14 cellular contexts compared by ENCODE assay signal in the genomic region with DNA sequence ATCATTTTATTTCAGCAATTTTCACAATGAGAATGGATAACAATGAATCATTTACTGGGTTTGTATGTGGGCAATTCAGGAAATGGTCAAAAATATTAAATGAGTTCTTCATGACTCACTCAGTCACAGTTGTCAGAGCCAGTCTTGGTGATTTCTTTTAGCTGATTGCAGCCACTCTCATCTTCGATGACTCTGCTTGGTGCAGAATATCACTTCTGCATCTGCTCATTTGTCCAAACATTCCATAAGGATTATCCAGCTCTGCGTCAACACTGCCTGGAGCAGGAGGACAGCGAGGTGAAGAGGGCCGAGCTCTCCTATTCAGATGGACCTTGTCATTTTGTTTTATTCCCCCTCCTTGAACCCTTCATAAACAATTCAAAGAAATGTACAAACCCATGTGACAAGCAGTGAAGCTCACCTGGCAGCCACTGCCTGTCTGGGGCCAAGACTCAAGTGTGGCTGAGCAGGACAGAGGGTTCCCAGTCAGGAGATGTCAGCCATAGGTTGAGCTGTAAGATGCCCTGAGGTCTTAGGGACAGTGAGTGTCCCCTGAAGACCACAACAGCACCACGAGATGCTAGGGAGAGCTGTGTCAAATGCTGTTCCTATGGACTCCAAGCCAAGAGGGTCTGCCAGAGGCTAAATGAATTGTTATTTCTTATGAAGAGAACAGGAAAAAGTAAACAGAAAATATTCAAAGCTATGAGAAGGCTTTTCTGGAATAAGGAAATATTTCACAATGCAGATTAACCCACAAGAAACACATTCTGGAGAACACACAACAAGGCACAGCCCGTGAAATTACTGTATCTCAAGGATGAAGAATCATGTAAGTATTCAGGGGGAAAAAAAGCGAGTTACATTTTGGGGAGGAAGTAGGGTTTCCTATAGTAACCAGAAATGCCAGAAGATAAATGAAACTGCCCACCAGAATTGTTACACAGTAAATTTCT. TPM values are rescaled to one million over a fixed set of nuclear protein-coding genes. Genes with fewer than 3 reads are reported as not detected.
DNase-seq lines count a peak whose midpoint lies in the region; ATAC-seq and TF ChIP-seq lines count a peak whose summit lies in the region.
"Had no signal": no experiment of that assay in that cellular context is flagged by ENCODE, and none has a peak within 500 bp of the region (broad histone marks: within the 10 kb centered on the region; RNA-seq: fewer than 3 reads in every experiment).

No MANE protein-coding gene starts in this region.

- peaks cover 10% of the 10 kb centered on the region for H3K4me1 ChIP-seq in adipocyte (ENCODE audit: control insufficient read depth, insufficient read depth, low read length)
- peaks cover 15% of the 10 kb centered on the region for H3K4me1 ChIP-seq in hepatocyte (ENCODE audit: insufficient read depth)

- POLR2A ChIA-PET in AG04450 (lab: Yijun Ruan, JAX), result interaction anchor here (0.6 to 1.3 kb wide), 3 partner anchors 33 to 147 kb away, joined by 3 to 4 read pairs (median 4); a partner anchor contains a TSS

- no peaks in the 10 kb centered on the region for H3K9me2 ChIP-seq in hepatocyte (replicated peaks; ENCODE audit: insufficient read depth)

- H3K27me3 ChIP-seq in AG04450 (ENCODE audit: control insufficient read depth, insufficient read depth, low read length) (no peaks in the 10 kb centered on the region), adipocyte (replicated peaks; ENCODE audit: control insufficient read depth, insufficient read depth, low read length) (no peaks in the 10 kb centered on the region), hepatocyte (no peaks in the 10 kb centered on the region)

- H3K79me2 ChIP-seq in hepatocyte, result no peaks in the 10 kb centered on the region

- H3K9me3 ChIP-seq in AG04450 (ENCODE audit: control insufficient read depth, insufficient read depth, low read length), result peaks cover 5% of the 10 kb centered on the region
- H3K9me3 ChIP-seq in adipocyte (ENCODE audit: control insufficient read depth, low read length), result no peaks in the 10 kb centered on the region
- no peaks in the 10 kb centered on the region for H3K9me3 ChIP-seq in hepatocyte (ENCODE audit: low read depth)

- H3K27ac ChIP-seq in AG04450 (ENCODE audit: low read depth, low read length) (peak overlapping the region; percentile 79), hepatocyte (peak overlapping the region; percentile 88)

- DNase-seq in AG04450 (ENCODE audit: low read depth, low spot score) (peak; percentile 44), HK-2 (ENCODE audit: unreplicated experiment) (peak; percentile 19), adipocyte (ENCODE audit: low read depth) (peak; percentile 79), hepatocyte (ENCODE audit: low spot score) (peak; percentile 45), NCI-H446 (lab: John Stamatoyannopoulos, UW) (no peak), NCI-H69 (lab: John Stamatoyannopoulos, UW) (no peak)
- DNase-seq: activated CD4-positive, CD25-positive, alpha-beta regulatory T cell; AML-193; cerebellar nuclear complex; GDM1; KG1 had no signal

- CTCF ChIA-PET in AG04450 (lab: Charles Lee), result interaction anchor here (0.7 to 1.4 kb wide), 3 partner anchors 11 to 269 kb away, joined by 3 to 7 read pairs (median 4); no protein-coding TSS in a partner anchor

- H3K36me3 ChIP-seq in adipocyte (ENCODE audit: control insufficient read depth, insufficient read depth, low read length, severe bottlenecking) (no peaks in the 10 kb centered on the region), hepatocyte (replicated peaks; ENCODE audit: insufficient read depth, low read depth) (no peaks in the 10 kb centered on the region)

- H2AFZ ChIP-seq in hepatocyte, result no peak overlapping the region

- H3K9ac ChIP-seq in adipocyte (ENCODE audit: low read length), result no peak overlapping the region

- H4K20me1 ChIP-seq in hepatocyte (ENCODE audit: insufficient read depth, poor library complexity, severe bottlenecking), result no peaks in the 10 kb centered on the region

- 50% methylated on average over 7 of the region's 7 CpGs for WGBS in hepatocyte (ENCODE audit: low lambda C conversion rate, missing lambda C conversion rate)

- no peak overlapping the region for H3K4me3 ChIP-seq in AG04450 (ENCODE audit: low read depth, low read length)
- H3K4me3 ChIP-seq in adipocyte (ENCODE audit: low read length), result no peak overlapping the region
- H3K4me3 ChIP-seq in hepatocyte, result no peak overlapping the region

- ATAC-seq in GM19328 (IDR thresholded peaks at IDR 0.05; ENCODE audit: unreplicated experiment) (no peak), GM21723 (IDR thresholded peaks at IDR 0.05; ENCODE audit: unreplicated experiment) (no peak)
- ATAC-seq: Right ventricle myocardium inferior had no signal

- no peak overlapping the region for H3K4me2 ChIP-seq in hepatocyte

- TF ChIP-seq CTCF in AG04450 (IDR thresholded peaks at IDR 0.05; ENCODE audit: low read depth, low read length), result no peak
- TF ChIP-seq CTCF in hepatocyte (IDR thresholded peaks at IDR 0.05; ENCODE audit: poor library complexity), result no peak

RNA-seq across cellular contexts. Expression of a gene that starts 33.1 kb away (rescaled TPM):
- polyA plus RNA-seq in AG04450 (2011; rRNA removed), result 59.0 and 62.6 TPM in 2 replicates
- polyA minus RNA-seq in AG04450 (2011; rRNA and poly(A)+ RNA removed), result 153 and 159 TPM in 2 replicates
- total RNA-seq in hepatocyte, result 40.6 and 51.0 TPM in 2 replicates
- polyA plus RNA-seq in hepatocyte, result 21.6 and 28.3 TPM in 2 replicates

Comparison
In these comparisons a context has a peak if more than half of its experiments do, and no peak if none do; other contexts are left out.
1. DNase-seq: peak in AG04450 (single experiment), HK-2 (single experiment), adipocyte (single experiment) and hepatocyte (single experiment); none in NCI-H446 (0 of 2) and NCI-H69 (single experiment).